In genomic region chrX:110328613-110329012, GRCh38 we compare ENCODE assay signal across 7 cellular contexts. TPM values are rescaled to one million over a fixed set of nuclear protein-coding genes. Genes with fewer than 3 reads are reported as not detected.
"Had no signal": no experiment of that assay in that cellular context is flagged by ENCODE, and none has a peak within 500 bp of the region (broad histone marks: within the 10 kb centered on the region; RNA-seq: fewer than 3 reads in every experiment).

No MANE protein-coding gene starts in this region.

RNA-seq across cellular contexts. Expression of gene RTL9, which starts 30.0 kb away (rescaled TPM):
- total RNA-seq: kidney; left colon; lower lobe of right lung; lung microvascular endothelial cell; mononuclear cell; naive thymus-derived CD4-positive, alpha-beta T cell had no signal
- polyA plus RNA-seq: immature natural killer cell; naive thymus-derived CD4-positive, alpha-beta T cell had no signal
